ENCODE assay signal across 17 cellular contexts in genomic region chr20:25049261-25050060, GRCh38. TPM values are rescaled to one million over a fixed set of nuclear protein-coding genes. Genes with fewer than 3 reads are reported as not detected.
DNase-seq lines count a peak whose midpoint lies in the region; ATAC-seq and TF ChIP-seq lines count a peak whose summit lies in the region.
"Had no signal": no experiment of that assay in that cellular context is flagged by ENCODE, and none has a peak within 500 bp of the region (broad histone marks: within the 10 kb centered on the region; RNA-seq: fewer than 3 reads in every experiment).

No MANE protein-coding gene starts in this region.

- WGBS in heart right ventricle, 2 donors, result 51 to 56% methylated on average over 16 of the region's 16 CpGs
- 54% methylated on average over 16 of the region's 16 CpGs for WGBS in esophagus muscularis mucosa
- 68 to 74% (median 74%) methylated on average over 16 of the region's 16 CpGs for WGBS in ovary, 3 donors

- TF ChIP-seq CTCF in heart right ventricle (IDR thresholded peaks at IDR 0.05) (no peak), esophagus muscularis mucosa (IDR thresholded peaks at IDR 0.05) (no peak), ovary (IDR thresholded peaks at IDR 0.05) (no peak), uterus (IDR thresholded peaks at IDR 0.05) (no peak)

- intact Hi-C loops in heart right ventricle (cut with DNase I) (loop anchor here in 4 of 10 donors (10.0 kb wide), 5 partner anchors 145 to 1695 kb away; partner anchors contain the start of genes ABHD12 (in 1 of the 4), ENTPD6 (in 1 of the 4), NXT1 (in 1 of the 4) and PYGB (in 1 of the 4)), Right ventricle myocardium inferior (cut with DNase I) (loop anchor here (10.0 kb wide), 1 partner anchor 245 kb away; no protein-coding TSS in a partner anchor), esophagus muscularis mucosa (cut with DNase I) (loop anchor here (10.0 kb wide), 1 partner anchor 1425 kb away; no protein-coding TSS in a partner anchor), ovary (cut with DNase I) (loop anchor here in 2 of 4 donors (10.0 kb wide), 2 partner anchors 345 to 1695 kb away; partner anchors contain the start of genes ABHD12 (in 1 of the 2) and NXT1 (in 1 of the 2)), uterus (cut with DNase I; ENCODE audit: low total_unique reads) (no loop called here)

- H3K4me1 ChIP-seq in heart right ventricle, result peaks cover 50 to 100% (median 92%) of the 10 kb centered on the region in 9 donors
- H3K4me1 ChIP-seq in esophagus muscularis mucosa, result peaks cover 92 to 98% (median 97%) of the 10 kb centered on the region in 4 donors
- peaks cover 38% of the 10 kb centered on the region for H3K4me1 ChIP-seq in ovary (ENCODE audit: insufficient read depth)
- H3K4me1 ChIP-seq in uterus, result peaks cover 12 to 21% of the 10 kb centered on the region in 2 donors
- H3K4me1 ChIP-seq: BE2C had no signal

- TF ChIP-seq EP300 in esophagus muscularis mucosa (IDR thresholded peaks at IDR 0.05) (no peak), ovary (IDR thresholded peaks at IDR 0.05) (no peak)

- no peak for DNase-seq in heart right ventricle
- no peak for DNase-seq in Right ventricle myocardium inferior (ENCODE audit: missing footprints)
- DNase-seq in esophagus muscularis mucosa (ENCODE audit: extremely low spot score), result no peak
- peak in 3 of 5 donors; percentile 11 to 15 (median 13) for DNase-seq in ovary
- peak; percentile 11 to 18 for DNase-seq in uterus
- DNase-seq in SHP77 treated with DMSO at 0.1 percent for 48 hours (lab: John Stamatoyannopoulos, UW), result no peak
- DNase-seq in cortex of kidney (lab: John Stamatoyannopoulos, UW), result no peak
- DNase-seq in NCI-H146 (lab: John Stamatoyannopoulos, UW), result no peak
- DNase-seq: BE2C; NCI-H2081 treated with DMSO at 0.1 percent for 48 hours; NCI-H748 treated with DMSO at 0.1 percent for 48 hours; stimulated activated CD4-positive, alpha-beta T cell treated with anti-CD3 and anti-CD28 coated beads, Interleukin-2, amount 100 ng/mL, for 48 hours had no signal

- ATAC-seq in heart right ventricle (no peak), Right ventricle myocardium inferior (no peak)
- ATAC-seq: GM23338 had no signal

- H3K27me3 ChIP-seq in heart right ventricle (no peaks in the 10 kb centered on the region), esophagus muscularis mucosa (no peaks in the 10 kb centered on the region), ovary (no peaks in the 10 kb centered on the region), uterus (no peaks in the 10 kb centered on the region)

- H3K4me3 ChIP-seq in heart right ventricle (no peak overlapping the region), esophagus muscularis mucosa (peak overlapping the region in 2 of 4 donors; percentile 17 to 43), ovary (no peak overlapping the region), uterus (no peak overlapping the region)
- H3K4me3 ChIP-seq: GM23338 had no signal

- H3K9me3 ChIP-seq in heart right ventricle (no peaks in the 10 kb centered on the region), esophagus muscularis mucosa (no peaks in the 10 kb centered on the region), ovary (no peaks in the 10 kb centered on the region), uterus (no peaks in the 10 kb centered on the region)
- H3K9me3 ChIP-seq: BE2C had no signal

- no peak for TF ChIP-seq POLR2A in esophagus muscularis mucosa (IDR thresholded peaks at IDR 0.05; ENCODE audit: low read depth)
- no peak for TF ChIP-seq POLR2A in ovary (IDR thresholded peaks at IDR 0.05)
- TF ChIP-seq POLR2A in uterus (IDR thresholded peaks at IDR 0.05), result no peak

- H3K27ac ChIP-seq in heart right ventricle (peak overlapping the region; percentile 2 to 99 (median 94)), esophagus muscularis mucosa (replicated peaks in 1 of 4) (peak overlapping the region; percentile 96 to 98 (median 97)), ovary (no peak overlapping the region), uterus (no peak overlapping the region)
- H3K27ac ChIP-seq: HL-60, RWPE1 had no signal

- peaks cover 0 to 35% (median 7%) of the 10 kb centered on the region in 9 donors for H3K36me3 ChIP-seq in heart right ventricle
- H3K36me3 ChIP-seq in esophagus muscularis mucosa, result peaks cover 18 to 38% (median 25%) of the 10 kb centered on the region in 4 donors
- H3K36me3 ChIP-seq in ovary, result no peaks in the 10 kb centered on the region
- no peaks in the 10 kb centered on the region for H3K36me3 ChIP-seq in uterus
- H3K36me3 ChIP-seq: BE2C had no signal

RNA-seq across cellular contexts. Expression of gene ACSS1, which starts 8.5 kb away (rescaled TPM):
- total RNA-seq in heart right ventricle (100 to 1,000 TPM in 3 of 10 donors, 10 to 100 TPM in 7; 72.5 to 114 (median 87.4) TPM), Right ventricle myocardium inferior (135 TPM), esophagus muscularis mucosa (100 to 1,000 TPM in 1 of 4 donors, 10 to 100 TPM in 3; 36.6 to 154 (median 65.3) TPM), ovary (10 to 100 TPM; 14.9 to 37.0 (median 29.0) TPM), uterus (10 to 100 TPM; 11.8 to 35.1 (median 23.1) TPM)
- polyA plus RNA-seq in heart right ventricle (10 to 100 TPM; 29.7 to 62.2 TPM), ovary (10 to 100 TPM; 13.1 to 31.9 TPM)

RNA-seq across cellular contexts. Expression of gene VSX1, which starts 32.5 kb away (rescaled TPM):
- under 1 TPM in 8 of 10 donors, not detected in 2; 0.20 to 0.79 (median 0.42) TPM for total RNA-seq in heart right ventricle
- polyA plus RNA-seq in heart right ventricle, result under 1 TPM; 0.16 to 0.37 TPM
- total RNA-seq in Right ventricle myocardium inferior, result 0.14 TPM
- under 1 TPM in 1 of 4 donors, not detected in 3; 0.83 TPM for total RNA-seq in esophagus muscularis mucosa
- total RNA-seq in ovary, result 1 to 10 TPM in 2 of 7 donors, under 1 TPM in 3, not detected in 2; 0.13 to 1.4 (median 0.96) TPM
- polyA plus RNA-seq in ovary, result under 1 TPM; 0.11 to 0.75 TPM
- total RNA-seq in uterus, result under 1 TPM in 1 of 4 donors, not detected in 3; 0.18 TPM
- total RNA-seq: endothelial cell of umbilical vein, lower leg skin had no signal
- polyA plus RNA-seq: endothelial cell of umbilical vein, GM23338 had no signal

RNA-seq across cellular contexts. Expression of gene APMAP, which starts 56.9 kb away (rescaled TPM):
- total RNA-seq in heart right ventricle (10 to 100 TPM; 22.5 to 44.6 (median 33.1) TPM), Right ventricle myocardium inferior (26.8 TPM), esophagus muscularis mucosa (10 to 100 TPM; 21.6 to 35.6 (median 32.5) TPM), ovary (10 to 100 TPM; 23.5 to 59.0 (median 45.3) TPM), uterus (10 to 100 TPM; 18.8 to 78.7 (median 57.7) TPM)
- polyA plus RNA-seq in heart right ventricle (10 to 100 TPM; 15.3 to 48.5 TPM), ovary (100 to 1,000 TPM in 1 of 2 donors, 10 to 100 TPM in 1; 46.0 to 103 TPM)

Comparison
In these comparisons a context has a peak if more than half of its experiments do, and no peak if none do; other contexts are left out.
1. DNase-seq: peak in ovary (3 of 5) and uterus (2 of 2); none in heart right ventricle (0 of 2), Right ventricle myocardium inferior (single experiment), esophagus muscularis mucosa (single experiment), SHP77 treated with DMSO at 0.1 percent for 48 hours (single experiment), cortex of kidney (single experiment) and NCI-H146 (single experiment).
2. H3K27ac ChIP-seq: peak in heart right ventricle (10 of 10) and esophagus muscularis mucosa (4 of 4); none in ovary (0 of 2) and uterus (0 of 2).